ENCODE assay signal across 13 cellular contexts in the genomic region with DNA sequence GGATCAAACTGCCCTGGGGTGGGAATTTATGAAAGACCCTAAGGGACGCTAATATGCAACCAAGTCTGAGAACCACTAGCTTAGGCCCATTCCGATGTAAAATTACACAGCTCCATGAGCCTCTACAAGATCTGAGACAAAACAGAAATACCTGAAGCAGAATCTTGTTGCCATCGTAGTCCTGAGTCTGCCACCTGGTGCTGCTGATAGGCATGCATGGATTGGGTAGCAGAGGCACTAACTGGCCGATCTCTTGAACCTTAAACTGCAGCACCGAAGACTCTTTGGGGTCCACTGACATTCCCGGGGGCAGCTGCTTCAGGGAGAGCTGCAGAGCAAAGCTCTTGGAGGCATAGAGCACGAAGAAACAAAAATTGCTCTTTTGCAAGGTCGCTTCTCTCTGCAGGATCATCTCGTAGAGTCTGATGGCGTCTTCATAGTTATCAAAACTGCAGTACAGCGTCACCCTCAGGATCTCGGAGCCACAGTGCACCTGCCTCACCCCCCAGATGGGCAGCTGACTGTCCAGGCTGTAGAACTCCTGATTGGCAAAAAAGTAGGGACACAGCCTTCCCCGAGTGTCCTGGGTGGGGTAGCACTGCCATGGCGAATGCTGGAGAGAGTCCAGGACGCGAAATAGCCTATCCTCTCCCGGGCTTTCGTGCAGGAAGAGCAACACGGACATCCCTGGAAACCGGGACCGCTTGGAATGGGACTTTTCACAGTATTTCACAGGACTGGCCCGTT. TPM values are rescaled to one million over a fixed set of nuclear protein-coding genes. Genes with fewer than 3 reads are reported as not detected.
DNase-seq lines count a peak whose midpoint lies in the region; ATAC-seq and TF ChIP-seq lines count a peak whose summit lies in the region.
"Had no signal": no experiment of that assay in that cellular context is flagged by ENCODE, and none has a peak within 500 bp of the region (broad histone marks: within the 10 kb centered on the region; RNA-seq: fewer than 3 reads in every experiment).

No MANE protein-coding gene starts in this region.

- peak overlapping the region; percentile 79 for H3K56ac ChIP-seq in mesendoderm (ENCODE audit: low read length)

- H3K27me3 Mint-ChIP-seq in central memory CD8-positive, alpha-beta T cell, result peaks cover 29% of the 10 kb centered on the region

- no peaks in the 10 kb centered on the region for H3K9me3 Mint-ChIP-seq in central memory CD8-positive, alpha-beta T cell

- no peak overlapping the region for H2BK120ac ChIP-seq in mesendoderm (ENCODE audit: low read depth, low read length)

- H3K27ac ChIP-seq in SK-N-SH (ENCODE audit: low read depth in 2 of 2, low read length in 1 of 2), result no peak overlapping the region
- no peak overlapping the region for H3K27ac ChIP-seq in mesendoderm (ENCODE audit: low read depth, low read length)
- peak overlapping the region; percentile 60 for H3K27ac ChIP-seq in suprapubic skin
- H3K27ac ChIP-seq: 22Rv1, pancreas, WERI-Rb-1 had no signal

- H3K79me2 ChIP-seq in SK-N-SH (ENCODE audit: insufficient read depth) (no peaks in the 10 kb centered on the region), mesendoderm (ENCODE audit: control insufficient read depth, insufficient read depth, low read length) (no peaks in the 10 kb centered on the region)

- peak overlapping the region; percentile 25 for H2AK5ac ChIP-seq in mesendoderm (ENCODE audit: low read length)

- H2BK5ac ChIP-seq in mesendoderm (ENCODE audit: low read length), result peak overlapping the region; percentile 83

- no peaks in the 10 kb centered on the region for H3K79me1 ChIP-seq in mesendoderm (ENCODE audit: low read length)

- H3K9ac ChIP-seq in SK-N-SH (no peak overlapping the region), mesendoderm (ENCODE audit: low read length) (peak overlapping the region; percentile 29)

- peak overlapping the region; percentile 31 for H3K4me3 Mint-ChIP-seq in central memory CD8-positive, alpha-beta T cell

- no peak overlapping the region for H3K23ac ChIP-seq in mesendoderm (ENCODE audit: low read length)

- H3K27me3 ChIP-seq in SK-N-SH (ENCODE audit: insufficient read depth) (no peaks in the 10 kb centered on the region), mesendoderm (ENCODE audit: insufficient read depth, low read length, poor library complexity) (no peaks in the 10 kb centered on the region), suprapubic skin (no peaks in the 10 kb centered on the region)
- H3K27me3 ChIP-seq: body of pancreas, pancreas had no signal

- TF ChIP-seq EP300 in SK-N-SH (IDR thresholded peaks at IDR 0.05; ENCODE audit: borderline replicate concordance in 1 of 2, low read depth in 1 of 2, low read length in 1 of 2) (no peak), suprapubic skin (IDR thresholded peaks at IDR 0.05) (no peak)

- TF ChIP-seq POLR2A in suprapubic skin (IDR thresholded peaks at IDR 0.05), result no peak

- H3K27ac Mint-ChIP-seq in central memory CD8-positive, alpha-beta T cell (ENCODE audit: low read depth), result no peak overlapping the region

- H4K5ac ChIP-seq in mesendoderm (ENCODE audit: low read length), result no peak overlapping the region

- H2AFZ ChIP-seq in SK-N-SH (ENCODE audit: low read depth), result peak overlapping the region; percentile 73

- no peaks in the 10 kb centered on the region for H3F3A ChIP-seq in SK-N-SH (replicated peaks; ENCODE audit: insufficient read depth)

- WGBS in SK-N-SH (ENCODE audit: low lambda C conversion rate), result 85% methylated on average over 21 of the region's 22 CpGs
- WGBS in mesendoderm (ENCODE audit: extremely low coverage, insufficient coverage, low lambda C conversion rate), result no CpG with 5 or more reads among the region's 22 CpGs
- WGBS in suprapubic skin, result 83% methylated on average over 21 of the region's 22 CpGs

- H3K4me2 ChIP-seq in SK-N-SH (no peak overlapping the region), mesendoderm (ENCODE audit: low read length) (no peak overlapping the region)

- CTCF ChIA-PET in SK-N-SH (lab: Yijun Ruan, JAX), result interaction anchor here (0.8 to 2.4 kb wide), 6 partner anchors 11 to 246 kb away, joined by 3 to 11 read pairs (median 3); no protein-coding TSS in a partner anchor

- no peaks in the 10 kb centered on the region for H3K9me3 ChIP-seq in SK-N-SH
- H3K9me3 ChIP-seq in suprapubic skin, result no peaks in the 10 kb centered on the region
- H3K9me3 ChIP-seq: body of pancreas, pancreas had no signal

- DNase-seq in SK-N-SH (no peak), mesendoderm (no peak), suprapubic skin (ENCODE audit: low spot score in 2 of 2) (no peak), hippocampal formation (lab: John Stamatoyannopoulos, UW) (no peak)
- no peak for DNase-seq in central memory CD8-positive, alpha-beta T cell (ENCODE audit: low spot score in 2 of 2)
- DNase-seq: WERI-Rb-1 had no signal

- H3K4me1 ChIP-seq in SK-N-SH (ENCODE audit: control insufficient read depth in 1 of 2, insufficient read depth in 2 of 2, low read depth in 1 of 2, low read length in 1 of 2), result peaks cover 0 to 5% of the 10 kb centered on the region in 2 experiments; a peak in 1 of 4 replicates
- peaks cover 7% of the 10 kb centered on the region for H3K4me1 ChIP-seq in mesendoderm (ENCODE audit: control insufficient read depth, low read depth, low read length)
- H3K4me1 ChIP-seq in suprapubic skin, result no peaks in the 10 kb centered on the region
- H3K4me1 ChIP-seq: body of pancreas, pancreas had no signal

- no peak overlapping the region for H2BK15ac ChIP-seq in mesendoderm (replicated peaks; ENCODE audit: low read depth)

- no peak overlapping the region for H4K8ac ChIP-seq in mesendoderm (ENCODE audit: low read depth, low read length)

- no peaks in the 10 kb centered on the region for H3K36me3 ChIP-seq in SK-N-SH (replicated peaks in 1 of 2; ENCODE audit: control insufficient read depth in 1 of 2, insufficient read depth in 2 of 2, low read length in 1 of 2)
- no peaks in the 10 kb centered on the region for H3K36me3 ChIP-seq in mesendoderm (ENCODE audit: control insufficient read depth, insufficient read depth, low read length)
- H3K36me3 ChIP-seq in suprapubic skin, result no peaks in the 10 kb centered on the region
- H3K36me3 ChIP-seq: pancreas, WERI-Rb-1 had no signal

- H3K9me2 ChIP-seq in SK-N-SH, result no peaks in the 10 kb centered on the region

- POLR2A ChIA-PET in SK-N-SH (lab: Yijun Ruan, JAX), result no interaction called here

- H3K4me3 ChIP-seq in SK-N-SH (ENCODE audit: low read depth in 2 of 2, low read length in 1 of 2), result no peak overlapping the region
- H3K4me3 ChIP-seq in mesendoderm (ENCODE audit: low read length), result no peak overlapping the region
- H3K4me3 ChIP-seq in suprapubic skin, result peak overlapping the region; percentile 40
- H3K4me3 ChIP-seq: body of pancreas had no signal

- H3K4ac ChIP-seq in mesendoderm (ENCODE audit: low read depth, low read length), result peak overlapping the region; percentile 75

- TF ChIP-seq CTCF in SK-N-SH (IDR thresholded peaks at IDR 0.05) (no peak), suprapubic skin (IDR thresholded peaks at IDR 0.05) (no peak)

- H3K4me1 Mint-ChIP-seq in central memory CD8-positive, alpha-beta T cell, result no peaks in the 10 kb centered on the region

- TF ChIP-seq RAD21 in SK-N-SH (IDR thresholded peaks at IDR 0.05; ENCODE audit: low read length), result no peak

- H4K20me1 ChIP-seq in SK-N-SH (ENCODE audit: insufficient read depth), result no peaks in the 10 kb centered on the region

- ATAC-seq in SK-N-SH treated with all-trans-retinoic acid at 6 μM for 48 hours (no peak), GM21528 (IDR thresholded peaks at IDR 0.05; ENCODE audit: low FRiP score, unreplicated experiment) (no peak), HG03097 (IDR thresholded peaks at IDR 0.05; ENCODE audit: low FRiP score, unreplicated experiment) (no peak)
- no peak for ATAC-seq in central memory CD8-positive, alpha-beta T cell (replicated peaks; ENCODE audit: extremely low read depth, poor library complexity, severe bottlenecking)

- H3K18ac ChIP-seq in mesendoderm (ENCODE audit: low read length), result peak overlapping the region; percentile 72

- H3K36me3 Mint-ChIP-seq in central memory CD8-positive, alpha-beta T cell (ENCODE audit: insufficient read depth), result peaks cover 3% of the 10 kb centered on the region

TF ChIP-seq in SK-N-SH, 30 proteins besides CTCF, POLR2A, EP300 and RAD21 (continues in another document):
- TF ChIP-seq NFIC (IDR thresholded peaks at IDR 0.05; ENCODE audit: borderline replicate concordance) (no peak), MEF2A (IDR thresholded peaks at IDR 0.05; ENCODE audit: borderline replicate concordance, low read depth) (no peak), RFX5 (IDR thresholded peaks at IDR 0.05; ENCODE audit: low read length) (no peak), USF2 (IDR thresholded peaks at IDR 0.05; ENCODE audit: borderline replicate concordance, low read depth, low read length) (no peak), RCOR1 (IDR thresholded peaks at IDR 0.05; ENCODE audit: low read length) (no peak), TCF12 (IDR thresholded peaks at IDR 0.05) (no peak)

TF ChIP-seq in SK-N-SH treated with all-trans-retinoic acid at 6 μM for 48 hours, 23 proteins besides CTCF, POLR2A, EP300 and RAD21 (continues in another document):
- TF ChIP-seq, protein P1, sequence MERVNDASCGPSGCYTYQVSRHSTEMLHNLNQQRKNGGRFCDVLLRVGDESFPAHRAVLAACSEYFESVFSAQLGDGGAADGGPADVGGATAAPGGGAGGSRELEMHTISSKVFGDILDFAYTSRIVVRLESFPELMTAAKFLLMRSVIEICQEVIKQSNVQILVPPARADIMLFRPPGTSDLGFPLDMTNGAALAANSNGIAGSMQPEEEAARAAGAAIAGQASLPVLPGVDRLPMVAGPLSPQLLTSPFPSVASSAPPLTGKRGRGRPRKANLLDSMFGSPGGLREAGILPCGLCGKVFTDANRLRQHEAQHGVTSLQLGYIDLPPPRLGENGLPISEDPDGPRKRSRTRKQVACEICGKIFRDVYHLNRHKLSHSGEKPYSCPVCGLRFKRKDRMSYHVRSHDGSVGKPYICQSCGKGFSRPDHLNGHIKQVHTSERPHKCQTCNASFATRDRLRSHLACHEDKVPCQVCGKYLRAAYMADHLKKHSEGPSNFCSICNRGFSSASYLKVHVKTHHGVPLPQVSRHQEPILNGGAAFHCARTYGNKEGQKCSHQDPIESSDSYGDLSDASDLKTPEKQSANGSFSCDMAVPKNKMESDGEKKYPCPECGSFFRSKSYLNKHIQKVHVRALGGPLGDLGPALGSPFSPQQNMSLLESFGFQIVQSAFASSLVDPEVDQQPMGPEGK (CRISPR knock-in tag; IDR thresholded peaks at IDR 0.05; ENCODE audit: borderline replicate concordance), result no peak
- TF ChIP-seq ESRRG (CRISPR knock-in tag; IDR thresholded peaks at IDR 0.05), result no peak
- no peak for TF ChIP-seq ZNF70 (CRISPR knock-in tag; IDR thresholded peaks at IDR 0.05)
- no peak for TF ChIP-seq ZC3H10 (CRISPR knock-in tag; IDR thresholded peaks at IDR 0.05)

RNA-seq across cellular contexts. Expression of gene FAM124B, which starts 0.8 kb away (rescaled TPM):
- polyA plus RNA-seq in SK-N-SH (2012; rRNA removed), result 0.03 TPM in 1 of 2 replicates, not detected in the other
- polyA plus RNA-seq in SK-N-SH (2012; cell fraction: cytosol; rRNA removed), result 0.03 TPM in 1 of 2 replicates, not detected in the other
- 0.04 TPM in 1 of 2 replicates, not detected in the other for polyA plus RNA-seq in SK-N-SH (2012; cell fraction: nucleus; rRNA removed)
- 0.70 TPM for polyA plus RNA-seq in mesendoderm (2013, experiment 1 of 2)
- 0.66 TPM for polyA plus RNA-seq in mesendoderm (2013, experiment 2 of 2)
- 1 to 10 TPM in 2 of 4 donors, under 1 TPM in 2; 0.30 to 5.2 (median 1.1) TPM for total RNA-seq in suprapubic skin
- total RNA-seq: NCI-H460 had no signal
